ENCODE assay signal across 18 cellular contexts in genomic region chr10:77552252-77552651, GRCh38.
DNase-seq lines count a peak whose midpoint lies in the region; ATAC-seq, FAIRE-seq and TF ChIP-seq lines count a peak whose summit lies in the region.
"Had no signal": no experiment of that assay in that cellular context is flagged by ENCODE, and none has a peak within 500 bp of the region (broad histone marks: within the 10 kb centered on the region; RNA-seq: fewer than 3 reads in every experiment).

No MANE protein-coding gene starts in this region.

- in situ Hi-C loops in HepG2 (cut with HindIII; ENCODE audit: extremely low pct_ligation_motif_present, low pct_unique_long_range_greater_than_20kb), result no loop called here

- no peaks in the 10 kb centered on the region for H3K79me1 ChIP-seq in H9 (ENCODE audit: insufficient read depth, low read depth, low read length, poor library complexity, severe bottlenecking)

- H3K9ac ChIP-seq in HepG2 (ENCODE audit: insufficient read depth, low read depth, low read length) (no peak overlapping the region), H9 (ENCODE audit: extremely low read depth, insufficient read length, low read length) (no peak overlapping the region)

- no peak overlapping the region for H2BK12ac ChIP-seq in H9 (ENCODE audit: insufficient read length, low read depth, low read length)

- H2AK5ac ChIP-seq in H9 (ENCODE audit: insufficient read length, low read length), result no peak overlapping the region

- H2BK5ac ChIP-seq in H9 (ENCODE audit: insufficient read length, low read length), result no peak overlapping the region

- POLR2A ChIA-PET in HepG2 (lab: Yijun Ruan, JAX), result no interaction called here

- H3K79me2 ChIP-seq in HepG2 (ENCODE audit: insufficient read depth, low read length), result no peaks in the 10 kb centered on the region
- no peaks in the 10 kb centered on the region for H3K79me2 ChIP-seq in H9 (ENCODE audit: insufficient read depth, low read length)

- CTCF ChIA-PET in HepG2 (lab: Yijun Ruan, JAX; ENCODE audit: low intra/inter-chr PET ratio, low total read pairs), result no interaction called here

- H4K5ac ChIP-seq in H9 (ENCODE audit: insufficient read length, low read depth, low read length), result no peak overlapping the region

- H2BK15ac ChIP-seq in H9 (ENCODE audit: low read depth, low read length), result no peak overlapping the region

- ATAC-seq in right lobe of liver, result peak in 3 of 4 donors; percentile 14 to 19 (median 19)
- ATAC-seq in HepG2, result no peak
- no peak for ATAC-seq in GM18907 (IDR thresholded peaks at IDR 0.05; ENCODE audit: unreplicated experiment)
- ATAC-seq in HG03571 (IDR thresholded peaks at IDR 0.05; ENCODE audit: unreplicated experiment), result no peak
- ATAC-seq: A549 had no signal

- H3K18ac ChIP-seq in H9 (ENCODE audit: insufficient read length, low read depth, low read length), result no peak overlapping the region

- TF ChIP-seq EP300 in HepG2 (IDR thresholded peaks at IDR 0.05; ENCODE audit: low read depth in 2 of 2, low read length in 2 of 2) (no peak), HepG2 (CRISPR knock-in tag; IDR thresholded peaks at IDR 0.05; ENCODE audit: borderline replicate concordance) (no peak)

- H3K36me3 ChIP-seq in right lobe of liver (no peaks in the 10 kb centered on the region), HepG2 (replicated peaks in 1 of 2; ENCODE audit: control insufficient read depth in 1 of 2, insufficient read depth in 2 of 2, low read length in 2 of 2) (no peaks in the 10 kb centered on the region)

- no peak overlapping the region for H3K4me3 Mint-ChIP-seq in H9
- H3K4me3 Mint-ChIP-seq: activated naive CD8-positive, alpha-beta T cell had no signal

- H3K27me3 Mint-ChIP-seq in H9 (ENCODE audit: low read depth), result peaks cover 1% of the 10 kb centered on the region; the same call in 1 of the 2 replicates
- H3K27me3 Mint-ChIP-seq: activated naive CD8-positive, alpha-beta T cell had no signal

- FAIRE-seq in HepG2 (lab: Jason Lieb, UNC), result no peak
- FAIRE-seq: A549, D721Med, GM18507 had no signal

- H4K20me1 ChIP-seq in HepG2 (ENCODE audit: insufficient read depth, low read length), result no peaks in the 10 kb centered on the region
- H4K20me1 ChIP-seq in H9 (ENCODE audit: control insufficient read depth, insufficient read depth, insufficient read length), result no peaks in the 10 kb centered on the region

- peaks cover 0 to 39% (median 12%) of the 10 kb centered on the region in 4 donors for H3K4me1 ChIP-seq in right lobe of liver
- no peaks in the 10 kb centered on the region for H3K4me1 ChIP-seq in HepG2 (ENCODE audit: insufficient read depth, low read length)
- no peaks in the 10 kb centered on the region for H3K4me1 ChIP-seq in H9 (ENCODE audit: insufficient read depth, low read length)

- H3K4me1 Mint-ChIP-seq in H9, result peaks cover 7% of the 10 kb centered on the region in 2 experiments

- H3K27ac ChIP-seq in right lobe of liver (peak overlapping the region in 2 of 3 donors; percentile 5 to 90), HepG2 (ENCODE audit: extremely low read length, insufficient read depth, low read length) (no peak overlapping the region), H9 (ENCODE audit: insufficient read length, low read depth, low read length) (no peak overlapping the region)

- WGBS in right lobe of liver (ENCODE audit: insufficient coverage, low coverage, low lambda C conversion rate, missing lambda C conversion rate), result 60% methylated on average over 1 of the region's 1 CpG
- 0% methylated on average over 1 of the region's 1 CpG for WGBS in HepG2 (ENCODE audit: low lambda C conversion rate)
- WGBS in H9 (ENCODE audit: extremely low coverage, insufficient read length, low lambda C conversion rate), result no CpG with 5 or more reads among the region's 1 CpG

- no peak for DNase-seq in right lobe of liver
- no peak for DNase-seq in HepG2 (ENCODE audit: low spot score)
- peak; percentile 37 for DNase-seq in amniotic epithelial cell (ENCODE audit: low read depth)
- peak; percentile 25 for DNase-seq in midbrain (lab: John Stamatoyannopoulos, UW)
- DNase-seq in epidermal melanocyte (ENCODE audit: insufficient read length, low spot score), result no peak
- DNase-seq in H9, result no peak
- DNase-seq: EL, IMR-90, NCI-H1930, NCI-H345, RPMI8226, substantia nigra had no signal

- H4K8ac ChIP-seq in H9 (replicated peaks; ENCODE audit: insufficient read length, low read depth, low read length), result no peak overlapping the region

- H3K4me3 ChIP-seq in right lobe of liver (no peak overlapping the region), HepG2 (replicated peaks in 1 of 3; ENCODE audit: insufficient read depth in 1 of 3, low read depth in 2 of 3, low read length in 3 of 3) (no peak overlapping the region)
- H3K4me3 ChIP-seq: A549 had no signal

- no peak overlapping the region for H2BK120ac ChIP-seq in H9 (ENCODE audit: low read depth, low read length, poor library complexity, severe bottlenecking)

- H3K56ac ChIP-seq in H9 (ENCODE audit: insufficient read length, low read depth, low read length), result no peak overlapping the region

- H3T11ph ChIP-seq in H9 (ENCODE audit: low read length), result no peak overlapping the region

- H3K4me2 ChIP-seq in HepG2 (ENCODE audit: low read depth, low read length) (no peak overlapping the region), H9 (ENCODE audit: insufficient read depth, insufficient read length, low read length) (no peak overlapping the region)
- H3K4me2 ChIP-seq: A549 had no signal

- H3K23ac ChIP-seq in H9 (ENCODE audit: insufficient read length, low read depth, low read length), result no peak overlapping the region

- intact Hi-C loops in right lobe of liver (cut with DNase I), result no loop called here
- intact Hi-C loops in HepG2 (cut with micrococcal nuclease; ENCODE audit: unreplicated experiment), result no loop called here

- TF ChIP-seq CTCF in right lobe of liver (IDR thresholded peaks at IDR 0.05) (no peak), HepG2 (CRISPR knock-in tag; IDR thresholded peaks at IDR 0.05) (no peak), H9 (conservative IDR thresholded peaks at IDR 0.05) (no peak)

- no peak overlapping the region for H3K27ac Mint-ChIP-seq in H9
- H3K27ac Mint-ChIP-seq: activated naive CD8-positive, alpha-beta T cell had no signal

- no peak overlapping the region for H3K4ac ChIP-seq in H9 (ENCODE audit: low read depth, low read length)

- no peaks in the 10 kb centered on the region for H3K23me2 ChIP-seq in H9 (ENCODE audit: insufficient read length, low read depth, low read length, poor library complexity, severe bottlenecking)

- no peaks in the 10 kb centered on the region for H3K9me3 Mint-ChIP-seq in H9

- TF ChIP-seq RAD21 in HepG2 (CRISPR knock-in tag; IDR thresholded peaks at IDR 0.05), result no peak

- H3K14ac ChIP-seq in H9 (ENCODE audit: insufficient read depth, low read length), result no peak overlapping the region

- H3K27me3 ChIP-seq in right lobe of liver, result no peaks in the 10 kb centered on the region
- H3K27me3 ChIP-seq in HepG2 (ENCODE audit: control insufficient read depth in 1 of 2, insufficient read depth in 2 of 2, low read length in 2 of 2), result 0 out of 5 replicates have a peak, but pooled peaks cover 0 to 4% of the 10 kb centered on the region in 2 experiments
- H3K27me3 ChIP-seq in H9 (ENCODE audit: insufficient read depth, low read length), result no peaks in the 10 kb centered on the region

- no peaks in the 10 kb centered on the region for H3K9me3 ChIP-seq in right lobe of liver
- H3K9me3 ChIP-seq in HepG2 (ENCODE audit: low read length), result no peaks in the 10 kb centered on the region
- H3K9me3 ChIP-seq in H9 (ENCODE audit: control insufficient read depth, low read depth, low read length), result no peaks in the 10 kb centered on the region
- H3K9me3 ChIP-seq: A549 had no signal

- H2AFZ ChIP-seq in HepG2 (ENCODE audit: low read length), result no peak overlapping the region
- no peak overlapping the region for H2AFZ ChIP-seq in H9 (ENCODE audit: low read length)

- BruUV-seq in HepG2 (replicated peaks; lab: Mats Ljungman, UMichigan), result no TSS peak

- no peaks in the 10 kb centered on the region for H3K36me3 Mint-ChIP-seq in H9 (ENCODE audit: insufficient read depth in 1 of 3, low read depth in 3 of 3)
- H3K36me3 Mint-ChIP-seq: activated naive CD8-positive, alpha-beta T cell had no signal

- no peak overlapping the region for H2BK20ac ChIP-seq in H9 (ENCODE audit: low read depth, low read length, poor library complexity, severe bottlenecking)

- no peak overlapping the region for H4K91ac ChIP-seq in H9 (ENCODE audit: insufficient read length, low read depth, low read length)

- peak; percentile 41 for TF ChIP-seq POLR2A in right lobe of liver (IDR thresholded peaks at IDR 0.05)
- TF ChIP-seq POLR2A in HepG2 (IDR thresholded peaks at IDR 0.05; ENCODE audit: insufficient read depth in 1 of 2, low read depth in 2 of 2, low read length in 2 of 2), result no peak

TF ChIP-seq in HepG2, 621 proteins besides CTCF, POLR2A, EP300 and RAD21 (continues in another document):
- TF ChIP-seq ZNF33A (CRISPR knock-in tag; IDR thresholded peaks at IDR 0.05; ENCODE audit: borderline replicate concordance) (no peak), TEAD2 (CRISPR knock-in tag; IDR thresholded peaks at IDR 0.05) (no peak), RXRB (CRISPR knock-in tag; IDR thresholded peaks at IDR 0.05; ENCODE audit: borderline replicate concordance) (no peak), RBAK (CRISPR knock-in tag; IDR thresholded peaks at IDR 0.05) (no peak), ATAD3A (CRISPR knock-in tag; IDR thresholded peaks at IDR 0.05) (no peak), SRY (CRISPR knock-in tag; IDR thresholded peaks at IDR 0.05) (no peak), NCOA5 (CRISPR knock-in tag; IDR thresholded peaks at IDR 0.05) (no peak), ZNF225 (CRISPR knock-in tag; IDR thresholded peaks at IDR 0.05) (no peak), HNRNPLL (IDR thresholded peaks at IDR 0.05; ENCODE audit: low read depth, low read length, poor library complexity, severe bottlenecking) (no peak), ZNF460 (CRISPR knock-in tag; IDR thresholded peaks at IDR 0.05; ENCODE audit: borderline replicate concordance) (no peak), NAIF1 (CRISPR knock-in tag; IDR thresholded peaks at IDR 0.05; ENCODE audit: borderline replicate concordance) (no peak), ZNF605 (CRISPR knock-in tag; IDR thresholded peaks at IDR 0.05) (no peak)
- TF ChIP-seq, protein P1, sequence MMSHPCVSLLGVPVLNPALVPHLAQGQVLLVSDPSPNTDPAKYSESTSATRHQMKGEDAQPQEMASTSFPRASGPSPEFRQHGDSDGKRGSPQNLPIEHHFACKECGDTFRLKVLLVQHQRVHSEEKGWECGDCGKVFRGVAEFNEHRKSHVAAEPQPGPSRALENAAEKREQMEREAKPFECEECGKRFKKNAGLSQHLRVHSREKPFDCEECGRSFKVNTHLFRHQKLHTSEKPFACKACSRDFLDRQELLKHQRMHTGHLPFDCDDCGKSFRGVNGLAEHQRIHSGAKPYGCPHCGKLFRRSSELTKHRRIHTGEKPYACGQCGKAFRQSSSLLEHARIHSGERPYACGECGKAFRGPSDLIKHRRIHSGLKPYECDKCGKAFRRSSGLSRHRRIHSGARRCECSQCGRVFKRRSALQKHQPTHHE (CRISPR knock-in tag; IDR thresholded peaks at IDR 0.05; ENCODE audit: borderline replicate concordance), result no peak

Comparison
In these comparisons a context has a peak if more than half of its experiments do, and no peak if none do; other contexts are left out.
1. ATAC-seq: peak in right lobe of liver (3 of 4); none in HepG2 (single experiment), GM18907 (single experiment) and HG03571 (single experiment).
2. H3K27ac ChIP-seq: peak in right lobe of liver (2 of 3); none in HepG2 (single experiment) and H9 (single experiment).
3. DNase-seq: peak in amniotic epithelial cell (single experiment) and midbrain (single experiment); none in right lobe of liver (0 of 3), HepG2 (single experiment), epidermal melanocyte (single experiment) and H9 (single experiment).